ENCODE assay signal across 14 cellular contexts in genomic region chr1:220124542-220124941, GRCh38.
DNase-seq lines count a peak whose midpoint lies in the region; ATAC-seq, FAIRE-seq and TF ChIP-seq lines count a peak whose summit lies in the region.
"Had no signal": no experiment of that assay in that cellular context is flagged by ENCODE, and none has a peak within 500 bp of the region (broad histone marks: within the 10 kb centered on the region; RNA-seq: fewer than 3 reads in every experiment).

No MANE protein-coding gene starts in this region.

- no peak for TF ChIP-seq CTCF in AG04449 (IDR thresholded peaks at IDR 0.05; ENCODE audit: insufficient read depth, low read length, missing control alignments)
- TF ChIP-seq CTCF in fibroblast of pulmonary artery (IDR thresholded peaks at IDR 0.05; ENCODE audit: low read length, missing control alignments) = no peak

- no peak for FAIRE-seq in HTR-8/SVneo (lab: Jason Lieb, UNC)

- ATAC-seq in HG03378 (IDR thresholded peaks at IDR 0.05; ENCODE audit: unreplicated experiment) (no peak), HG02623 (IDR thresholded peaks at IDR 0.05; ENCODE audit: unreplicated experiment) (no peak)

- POLR2A ChIA-PET in AG04449 (lab: Yijun Ruan, JAX) = no interaction called here

- CTCF ChIA-PET in AG04449 (lab: Yijun Ruan, JAX) = interaction anchor here (0.6 to 1.8 kb wide), 8 partner anchors 11 to 286 kb away, joined by 3 to 8 read pairs (median 3); partner anchors contain the start of gene BPNT1

- H3K4me3 ChIP-seq in AG04449 (ENCODE audit: low read depth, low read length) (no peak overlapping the region), fibroblast of pulmonary artery (replicated peaks; ENCODE audit: low read depth, low read length) (no peak overlapping the region)

- peak; percentile 51 for DNase-seq in AG04449 (ENCODE audit: low read depth, low spot score)
- DNase-seq in EH (ENCODE audit: low read depth) = peak; percentile 72
- DNase-seq in SKM-1 treated with dmso at 0.1 percent for 144 hours (lab: John Stamatoyannopoulos, UW; ENCODE audit: unreplicated experiment) = peak; percentile 53
- DNase-seq in fibroblast of pulmonary artery (ENCODE audit: low read depth) = peak; percentile 57
- no peak for DNase-seq in HTR-8/SVneo (ENCODE audit: insufficient read length, low spot score)
- no peak for DNase-seq in GM19238 (ENCODE audit: insufficient read length, low spot score)
- DNase-seq: activated effector memory CD4-positive, alpha-beta T cell treated with anti-CD3 and anti-CD28 coated beads, Interleukin-2, amount 50 U/mL, for 16 hours; immature natural killer cell; NCI-H2029; NK-92 treated with Interleukin-12 subunit alpha and Interleukin-12 subunit beta, amount 100 ng/mL, for 24 hours; posterior cingulate gyrus; stimulated activated CD4-positive, alpha-beta T cell treated with anti-CD3 and anti-CD28 coated beads, Interleukin-1b, Interleukin-23, amount 100 ng/mL, for 48 hours had no signal

Comparison
In these comparisons a context has a peak if more than half of its experiments do, and no peak if none do; other contexts are left out.
1. DNase-seq: peak in AG04449 (single experiment), EH (single experiment), SKM-1 treated with dmso at 0.1 percent for 144 hours (single experiment) and fibroblast of pulmonary artery (single experiment); none in HTR-8/SVneo (single experiment) and GM19238 (single experiment).